ENCODE assay signal across 8 cellular contexts in genomic region chr16:66977341-66978113, GRCh38. TPM values are rescaled to one million over a fixed set of nuclear protein-coding genes. Genes with fewer than 3 reads are reported as not detected.
DNase-seq lines count a peak whose midpoint lies in the region; ATAC-seq, FAIRE-seq and TF ChIP-seq lines count a peak whose summit lies in the region.

No MANE protein-coding gene starts in this region.

- H3K4me3 Mint-ChIP-seq in H9, result peak overlapping the region in 1 of 2 experiments; percentile 46; a peak in 2 of 5 replicates
- no peak overlapping the region for H3K4me3 Mint-ChIP-seq in T-cell

- no peak overlapping the region for H4K5ac ChIP-seq in H9 (ENCODE audit: insufficient read length, low read depth, low read length)

- no peak overlapping the region for H3T11ph ChIP-seq in H9 (ENCODE audit: low read length)

- H3K23me2 ChIP-seq in H9 (ENCODE audit: insufficient read length, low read depth, low read length, poor library complexity, severe bottlenecking), result no peaks in the 10 kb centered on the region

- H3K23ac ChIP-seq in H9 (ENCODE audit: insufficient read length, low read depth, low read length), result no peak overlapping the region

- H3K27ac Mint-ChIP-seq in H9 (no peak overlapping the region), T-cell (no peak overlapping the region)

- H3K9ac ChIP-seq in H9 (ENCODE audit: extremely low read depth, insufficient read length, low read length), result no peak overlapping the region

- no CpG with 5 or more reads among the region's 15 CpGs for WGBS in H9 (ENCODE audit: extremely low coverage, insufficient read length, low lambda C conversion rate)
- 27 to 31% (median 29%) methylated on average over 11 to 15 of the region's 15 CpGs for WGBS in heart left ventricle, 4 donors

- H3K9me3 Mint-ChIP-seq in H9 (no peaks in the 10 kb centered on the region; a peak in 1 of 5 replicates), T-cell (no peaks in the 10 kb centered on the region)

- H3K56ac ChIP-seq in H9 (ENCODE audit: insufficient read length, low read depth, low read length), result no peak overlapping the region

- no peaks in the 10 kb centered on the region for H3K79me1 ChIP-seq in H9 (ENCODE audit: insufficient read depth, low read depth, low read length, poor library complexity, severe bottlenecking)

- H2BK15ac ChIP-seq in H9 (ENCODE audit: low read depth, low read length), result no peak overlapping the region

- peak; percentile 96 to 99 (median 98) for ATAC-seq in T-cell (replicated peaks in 1 of 4)
- ATAC-seq in heart left ventricle, result peak; percentile 91 to 97 (median 96)
- no peak for ATAC-seq in HG03439 (IDR thresholded peaks at IDR 0.05; ENCODE audit: unreplicated experiment)

- no peaks in the 10 kb centered on the region; the same call in 1 of the 2 replicates for H3K4me1 ChIP-seq in H9 (ENCODE audit: insufficient read depth, low read length)
- peaks cover 0 to 9% (median 0%) of the 10 kb centered on the region in 12 donors for H3K4me1 ChIP-seq in heart left ventricle

- no peak overlapping the region for H2BK12ac ChIP-seq in H9 (ENCODE audit: insufficient read length, low read depth, low read length)

- peaks cover 10 to 12% of the 10 kb centered on the region in 2 experiments for H3K4me1 Mint-ChIP-seq in H9
- peaks cover 8 to 23% (median 12%) of the 10 kb centered on the region in 3 donors for H3K4me1 Mint-ChIP-seq in T-cell

- H2AFZ ChIP-seq in H9 (ENCODE audit: low read length), result no peak overlapping the region

- H3K27ac ChIP-seq in H9 (ENCODE audit: insufficient read length, low read depth, low read length), result no peak overlapping the region
- no peak overlapping the region for H3K27ac ChIP-seq in heart left ventricle

- H3K9me3 ChIP-seq in H9 (ENCODE audit: control insufficient read depth, low read depth, low read length), result no peaks in the 10 kb centered on the region
- no peaks in the 10 kb centered on the region for H3K9me3 ChIP-seq in heart left ventricle

- no peak overlapping the region for H3K4ac ChIP-seq in H9 (ENCODE audit: low read depth, low read length)

- no peaks in the 10 kb centered on the region for H3K36me3 Mint-ChIP-seq in H9 (ENCODE audit: insufficient read depth in 1 of 3, low read depth in 3 of 3)
- H3K36me3 Mint-ChIP-seq in T-cell, result no peaks in the 10 kb centered on the region

- TF ChIP-seq CTCF in D721Med (IDR thresholded peaks at IDR 0.05; ENCODE audit: insufficient read depth, missing control alignments) (peak; percentile 93), H9 (conservative IDR thresholded peaks at IDR 0.05) (peak; percentile 98), heart left ventricle (IDR thresholded peaks at IDR 0.05) (peak; percentile 92 to 98 (median 95))

- no peaks in the 10 kb centered on the region for H3K79me2 ChIP-seq in H9 (ENCODE audit: insufficient read depth, low read length)

- H4K91ac ChIP-seq in H9 (ENCODE audit: insufficient read length, low read depth, low read length), result no peak overlapping the region

- FAIRE-seq in D721Med (lab: Jason Lieb, UNC), result no peak

- no peak overlapping the region for H2AK5ac ChIP-seq in H9 (ENCODE audit: insufficient read length, low read length)

- no peak overlapping the region for H2BK20ac ChIP-seq in H9 (ENCODE audit: low read depth, low read length, poor library complexity, severe bottlenecking)

- H3K27me3 ChIP-seq in H9 (ENCODE audit: insufficient read depth, low read length) (no peaks in the 10 kb centered on the region), heart left ventricle (no peaks in the 10 kb centered on the region)

- intact Hi-C loops in heart left ventricle (cut with DNase I), result loop anchor here (1.0 to 10.0 kb wide), 12 partner anchors 123 to 208 kb away; partner anchors contain the start of genes MATCAP1 (in 4 of the 10), B3GNT9 (in 1 of the 10) and PHAF1 (in 1 of the 10)

- H3K4me3 ChIP-seq in heart left ventricle, result no peak overlapping the region

- no peak for TF ChIP-seq POLR2A in heart left ventricle (IDR thresholded peaks at IDR 0.05)

- CTCF ChIA-PET in T-cell (lab: Charles Lee), result interaction anchor here (0.7 to 1.6 kb wide), 3 partner anchors 54 to 180 kb away, joined by 3 to 4 read pairs (median 4); no protein-coding TSS in a partner anchor

- H3K18ac ChIP-seq in H9 (ENCODE audit: insufficient read length, low read depth, low read length), result no peak overlapping the region

- H3K27me3 Mint-ChIP-seq in H9 (ENCODE audit: low read depth), result peaks cover 10% of the 10 kb centered on the region
- H3K27me3 Mint-ChIP-seq in T-cell, result peaks cover 0 to 5% of the 10 kb centered on the region in 2 donors

- no peak overlapping the region for H3K4me2 ChIP-seq in H9 (ENCODE audit: insufficient read depth, insufficient read length, low read length)

- H2BK5ac ChIP-seq in H9 (ENCODE audit: insufficient read length, low read length), result no peak overlapping the region

- DNase-seq in D721Med (ENCODE audit: insufficient read length, low spot score) (peak; percentile 61), H9 (peak; percentile 92), NCI-H128 (lab: John Stamatoyannopoulos, UW; ENCODE audit: unreplicated experiment) (peak; percentile 45), T-cell (peak; percentile 51 to 91 (median 82)), heart left ventricle (peak; percentile 86 to 93 (median 88)), putamen (ENCODE audit: low spot score) (peak; percentile 85)
- peak; percentile 79 for DNase-seq in activated naive CD8-positive, alpha-beta T cell treated with anti-CD3 and anti-CD28 coated beads, Interleukin-2, amount 50 U/mL, for 16 hours (ENCODE audit: low read depth, low spot score)

- H3K14ac ChIP-seq in H9 (ENCODE audit: insufficient read depth, low read length), result no peak overlapping the region; the same call in 1 of the 2 replicates

- no peak overlapping the region for H2BK120ac ChIP-seq in H9 (ENCODE audit: low read depth, low read length, poor library complexity, severe bottlenecking)

- POLR2A ChIA-PET in T-cell (lab: Charles Lee), result no interaction called here

- no peaks in the 10 kb centered on the region for H3K36me3 ChIP-seq in heart left ventricle

- no peaks in the 10 kb centered on the region for H4K20me1 ChIP-seq in H9 (ENCODE audit: control insufficient read depth, insufficient read depth, insufficient read length)

- no peak overlapping the region for H4K8ac ChIP-seq in H9 (replicated peaks; ENCODE audit: insufficient read length, low read depth, low read length)

RNA-seq across cellular contexts. Expression of gene CES4A, which starts 10.9 kb away (rescaled TPM):
- total RNA-seq in H9 (2021), result 1.8 and 1.9 TPM in 2 replicates
- 10 to 100 TPM; 12.4 to 20.7 (median 17.0) TPM for total RNA-seq in T-cell
- 10 to 100 TPM in 2 of 9 donors, 1 to 10 TPM in 7; 3.5 to 26.8 (median 7.1) TPM for total RNA-seq in heart left ventricle
- 10 to 100 TPM in 1 of 2 donors, 1 to 10 TPM in 1; 8.1 to 16.6 TPM for polyA plus RNA-seq in heart left ventricle

RNA-seq across cellular contexts. Expression of gene CES3, which starts 16.5 kb away (rescaled TPM):
- 3.4 and 3.7 TPM in 2 replicates for total RNA-seq in H9 (2021)
- under 1 TPM; 0.10 to 0.88 (median 0.58) TPM for total RNA-seq in T-cell
- total RNA-seq in heart left ventricle, result 1 to 10 TPM in 3 of 9 donors, under 1 TPM in 6; 0.51 to 1.7 (median 0.88) TPM
- polyA plus RNA-seq in heart left ventricle, result 1 to 10 TPM in 1 of 2 donors, under 1 TPM in 1; 0.08 to 1.1 TPM

RNA-seq across cellular contexts. Expression of gene CES2, which starts 42.2 kb away (rescaled TPM):
- 25.8 and 28.2 TPM in 2 replicates for total RNA-seq in H9 (2021)
- 10 to 100 TPM; 35.3 to 56.5 (median 50.2) TPM for total RNA-seq in T-cell
- 100 to 1,000 TPM in 4 of 9 donors, 10 to 100 TPM in 5; 56.0 to 157 (median 78.8) TPM for total RNA-seq in heart left ventricle
- polyA plus RNA-seq in heart left ventricle, result 100 to 1,000 TPM in 1 of 2 donors, 10 to 100 TPM in 1; 40.9 to 125 TPM

RNA-seq across cellular contexts. Expression of gene CIAO2B, which starts 43.3 kb away (rescaled TPM):
- 83.0 and 85.7 TPM in 2 replicates for total RNA-seq in H9 (2021)
- total RNA-seq in T-cell, result 10 to 100 TPM; 55.3 to 66.8 (median 62.4) TPM
- 100 to 1,000 TPM; 103 to 188 (median 110) TPM for total RNA-seq in heart left ventricle
- polyA plus RNA-seq in heart left ventricle, result 100 to 1,000 TPM; 265 to 669 TPM

RNA-seq across cellular contexts. Expression of gene CBFB, which starts 51.4 kb away (rescaled TPM):
- total RNA-seq in H9 (2021), result 76.3 and 84.3 TPM in 2 replicates
- 100 to 1,000 TPM in 2 of 5 donors, 10 to 100 TPM in 3; 80.0 to 115 (median 96.5) TPM for total RNA-seq in T-cell
- total RNA-seq in heart left ventricle, result 10 to 100 TPM; 16.4 to 53.6 (median 28.1) TPM
- polyA plus RNA-seq in heart left ventricle, result 10 to 100 TPM; 11.3 to 41.0 TPM
